ENCODE assay signal across 10 cellular contexts in genomic region chr5:73381587-73382411, GRCh38.
A peak's percentile ranks its signal among the peaks of the same experiment; 100 is the strongest.
DNase-seq lines count a peak whose midpoint lies in the region; ATAC-seq and TF ChIP-seq lines count a peak whose summit lies in the region.
"Had no signal": no experiment of that assay in that cellular context is flagged by ENCODE, and none has a peak within 500 bp of the region (broad histone marks: within the 10 kb centered on the region; RNA-seq: fewer than 3 reads in every experiment).

No MANE protein-coding gene starts in this region.

- H3K36me3 ChIP-seq in GM23338 (ENCODE audit: insufficient read depth) (peaks cover 7% of the 10 kb centered on the region), iPS-15b (ENCODE audit: control insufficient read depth, insufficient read depth, low read length) (no peaks in the 10 kb centered on the region), skeletal muscle tissue (ENCODE audit: control insufficient read depth in 3 of 3, insufficient read depth in 3 of 3, low read length in 3 of 3) (no peaks in the 10 kb centered on the region)

- no peaks in the 10 kb centered on the region for H3K79me2 ChIP-seq in GM23338 (replicated peaks; ENCODE audit: insufficient read depth)

- H3K4me1 ChIP-seq in GM23338 (ENCODE audit: insufficient read depth), result peaks cover 37% of the 10 kb centered on the region; the same call in 1 of the 2 replicates
- peaks cover 5% of the 10 kb centered on the region for H3K4me1 ChIP-seq in iPS-15b (ENCODE audit: control insufficient read depth, insufficient read depth, low read length)
- H3K4me1 ChIP-seq in skeletal muscle tissue (ENCODE audit: control insufficient read depth in 3 of 3, insufficient read depth in 3 of 3, low read length in 3 of 3), result peaks cover 0 to 15% (median 4%) of the 10 kb centered on the region in 3 donors

- H3K9ac ChIP-seq in iPS-15b (ENCODE audit: low read depth, low read length) (no peak overlapping the region), skeletal muscle tissue (ENCODE audit: low read depth in 1 of 3, low read length in 3 of 3) (no peak overlapping the region)

- no peaks in the 10 kb centered on the region for H4K20me1 ChIP-seq in GM23338 (replicated peaks; ENCODE audit: insufficient read depth)

- no peak overlapping the region for H3K27ac Mint-ChIP-seq in GM23338
- no peak overlapping the region for H3K27ac Mint-ChIP-seq in activated T-helper 17 cell treated with anti-CD3 and anti-CD28 coated beads, Interleukin-2, amount 50 U/mL, for 72 hours

- no peak for TF ChIP-seq CTCF in GM23338 (conservative IDR thresholded peaks at IDR 0.05; ENCODE audit: low read depth in 2 of 2)

- H3K4me2 ChIP-seq in GM23338, result peak overlapping the region; percentile 85

- H3K9me2 ChIP-seq in GM23338 (ENCODE audit: insufficient read depth), result no peaks in the 10 kb centered on the region

- DNase-seq in GM23338 (ENCODE audit: low spot score) (peak; percentile 53), HuH-7 (ENCODE audit: low spot score) (no peak), MV-4-11 (lab: John Stamatoyannopoulos, UW) (no peak), NCI-H82 (lab: John Stamatoyannopoulos, UW) (no peak)
- DNase-seq: DMS79 treated with DMSO at 0.1 percent for 48 hours, NCI-H1930, T-helper 2 cell had no signal

- H3K4me3 ChIP-seq in GM23338 (peak overlapping the region; percentile 59), iPS-15b (ENCODE audit: low read depth, low read length) (peak overlapping the region; percentile 13), skeletal muscle tissue (ENCODE audit: low read length in 3 of 3) (peak overlapping the region in 2 of 3 donors; percentile 43 to 49)

- ATAC-seq in GM23338, result peak; percentile 60
- ATAC-seq in activated T-helper 17 cell treated with anti-CD3 and anti-CD28 coated beads, Interleukin-2, amount 50 U/mL, for 72 hours (replicated peaks), result no peak

- H3K9me3 Mint-ChIP-seq in GM23338, result peaks cover 22% of the 10 kb centered on the region
- H3K9me3 Mint-ChIP-seq in activated T-helper 17 cell treated with anti-CD3 and anti-CD28 coated beads, Interleukin-2, amount 50 U/mL, for 72 hours, result peaks cover 8% of the 10 kb centered on the region

- peaks cover 74% of the 10 kb centered on the region for H3K27me3 Mint-ChIP-seq in GM23338 (ENCODE audit: insufficient read depth, low read depth, poor library complexity)
- H3K27me3 Mint-ChIP-seq in activated T-helper 17 cell treated with anti-CD3 and anti-CD28 coated beads, Interleukin-2, amount 50 U/mL, for 72 hours, result peaks cover 41% of the 10 kb centered on the region

- H3K4me1 Mint-ChIP-seq in GM23338, result peaks cover 37% of the 10 kb centered on the region
- peaks cover 8% of the 10 kb centered on the region for H3K4me1 Mint-ChIP-seq in activated T-helper 17 cell treated with anti-CD3 and anti-CD28 coated beads, Interleukin-2, amount 50 U/mL, for 72 hours

- peaks cover 90% of the 10 kb centered on the region for H3K27me3 ChIP-seq in GM23338 (ENCODE audit: insufficient read depth)
- H3K27me3 ChIP-seq in iPS-15b (ENCODE audit: control insufficient read depth, insufficient read depth, low read length), result peaks cover 44% of the 10 kb centered on the region
- peaks cover 56 to 65% (median 56%) of the 10 kb centered on the region in 3 donors for H3K27me3 ChIP-seq in skeletal muscle tissue (ENCODE audit: control insufficient read depth in 3 of 3, insufficient read depth in 3 of 3, low read length in 3 of 3)

- no peaks in the 10 kb centered on the region for H3K9me3 ChIP-seq in iPS-15b (ENCODE audit: control insufficient read depth, insufficient read depth, low read length)
- peaks cover 3 to 19% (median 5%) of the 10 kb centered on the region in 3 donors for H3K9me3 ChIP-seq in skeletal muscle tissue (ENCODE audit: control insufficient read depth in 3 of 3, low read length in 3 of 3)

- peak overlapping the region; percentile 97 for H2AFZ ChIP-seq in GM23338

- peak overlapping the region; percentile 63 for H3K4me3 Mint-ChIP-seq in GM23338
- H3K4me3 Mint-ChIP-seq in activated T-helper 17 cell treated with anti-CD3 and anti-CD28 coated beads, Interleukin-2, amount 50 U/mL, for 72 hours, result peak overlapping the region; percentile 34

- H3K27ac ChIP-seq in GM23338 (ENCODE audit: low read depth) (no peak overlapping the region), skeletal muscle tissue (ENCODE audit: low read depth, low read length) (no peak overlapping the region)

- H3F3A ChIP-seq in GM23338 (replicated peaks; ENCODE audit: low read depth), result peaks cover 6% of the 10 kb centered on the region; the same call in 1 of the 2 replicates

- H3K36me3 Mint-ChIP-seq in GM23338 (ENCODE audit: low read depth), result peaks cover 21% of the 10 kb centered on the region
- H3K36me3 Mint-ChIP-seq in activated T-helper 17 cell treated with anti-CD3 and anti-CD28 coated beads, Interleukin-2, amount 50 U/mL, for 72 hours (ENCODE audit: low read depth), result no peaks in the 10 kb centered on the region

TF ChIP-seq in GM23338, 12 proteins besides CTCF, POLR2A, EP300 and RAD21:
- peak; percentile 26 for TF ChIP-seq EZH2 (IDR thresholded peaks at IDR 0.05; ENCODE audit: low read depth, unreplicated experiment)
- TF ChIP-seq ETS1 (IDR thresholded peaks at IDR 0.05), result no peak
